Comparison of ENCODE assay signal across 1 cellular context in the genomic region with DNA sequence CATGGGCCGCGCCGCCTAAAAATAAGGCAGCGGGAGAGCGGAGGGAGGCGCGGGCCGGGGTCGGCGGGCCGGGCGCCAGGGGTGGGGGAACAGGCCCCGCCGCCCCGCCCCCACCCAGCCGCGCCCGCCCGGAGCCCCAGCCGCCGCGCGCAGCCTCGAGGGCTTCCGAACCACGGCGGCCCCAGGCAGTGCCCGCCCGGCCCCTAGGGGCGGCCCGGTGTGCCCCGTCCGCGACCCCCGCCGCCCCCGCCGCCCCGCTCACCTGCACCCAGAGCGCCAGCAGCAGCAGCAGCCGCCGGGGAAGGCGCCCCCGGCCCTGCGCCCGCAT.
TF ChIP-seq lines count a peak whose summit lies in the region.

No MANE protein-coding gene starts in this region.

TF ChIP-seq in IMR-90, 13 proteins besides CTCF, POLR2A, EP300 and RAD21:
- TF ChIP-seq RFX5 (IDR thresholded peaks at IDR 0.05; ENCODE audit: low read depth, low read length) (no peak), RCOR1 (IDR thresholded peaks at IDR 0.05; ENCODE audit: insufficient replicate concordance, low read length) (no peak), USF2 (IDR thresholded peaks at IDR 0.05; ENCODE audit: low read depth, low read length) (no peak), NFE2L2 (IDR thresholded peaks at IDR 0.05; ENCODE audit: low read depth, low read length) (no peak), MAZ (IDR thresholded peaks at IDR 0.05; ENCODE audit: borderline replicate concordance, low read depth, low read length) (no peak), FOS (IDR thresholded peaks at IDR 0.05; ENCODE audit: low read depth, low read length) (no peak), MXI1 (IDR thresholded peaks at IDR 0.05; ENCODE audit: borderline replicate concordance, low read depth, low read length) (no peak), CEBPB (IDR thresholded peaks at IDR 0.05; ENCODE audit: low read depth, low read length) (no peak), BHLHE40 (IDR thresholded peaks at IDR 0.05; ENCODE audit: low read depth, low read length) (no peak), MAFK (IDR thresholded peaks at IDR 0.05; ENCODE audit: low read depth, low read length) (no peak), SMC3 (IDR thresholded peaks at IDR 0.05; ENCODE audit: low read depth, low read length) (no peak), CHD1 (IDR thresholded peaks at IDR 0.05; ENCODE audit: low read depth, low read length) (no peak)
- TF ChIP-seq, protein P1, sequence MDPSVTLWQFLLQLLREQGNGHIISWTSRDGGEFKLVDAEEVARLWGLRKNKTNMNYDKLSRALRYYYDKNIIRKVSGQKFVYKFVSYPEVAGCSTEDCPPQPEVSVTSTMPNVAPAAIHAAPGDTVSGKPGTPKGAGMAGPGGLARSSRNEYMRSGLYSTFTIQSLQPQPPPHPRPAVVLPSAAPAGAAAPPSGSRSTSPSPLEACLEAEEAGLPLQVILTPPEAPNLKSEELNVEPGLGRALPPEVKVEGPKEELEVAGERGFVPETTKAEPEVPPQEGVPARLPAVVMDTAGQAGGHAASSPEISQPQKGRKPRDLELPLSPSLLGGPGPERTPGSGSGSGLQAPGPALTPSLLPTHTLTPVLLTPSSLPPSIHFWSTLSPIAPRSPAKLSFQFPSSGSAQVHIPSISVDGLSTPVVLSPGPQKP (IDR thresholded peaks at IDR 0.05; ENCODE audit: borderline replicate concordance, low read depth, low read length): no peak
